In the genomic region with DNA sequence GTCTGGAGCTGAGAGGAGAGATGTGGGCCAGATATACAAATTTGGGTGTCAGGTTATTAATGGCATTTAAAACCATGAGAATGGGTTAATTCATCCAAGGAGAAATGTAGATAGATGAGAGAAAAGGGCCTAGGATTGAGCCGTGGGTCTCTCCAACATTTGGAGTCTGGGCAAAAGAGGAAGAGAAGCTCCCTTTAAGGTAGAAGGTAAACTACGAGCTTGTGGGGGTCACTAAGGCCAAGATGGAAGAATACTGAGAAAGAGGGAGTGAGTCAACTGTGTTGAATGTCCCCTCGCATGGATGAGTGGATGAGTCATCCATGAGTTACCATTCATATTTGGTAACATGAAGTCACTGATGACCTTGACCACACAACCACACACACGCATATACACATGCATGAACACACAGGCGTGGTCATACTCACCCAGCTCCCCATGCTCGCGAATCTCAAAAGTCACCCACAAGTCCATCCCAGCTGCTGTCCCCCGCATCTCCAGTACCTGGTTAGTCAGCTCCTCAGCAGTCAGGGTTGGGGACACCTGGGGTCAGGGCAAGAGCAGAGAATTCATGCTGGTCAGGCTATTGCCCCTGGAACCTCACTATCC, we compare ENCODE assay signal across 9 cellular contexts. TPM values are rescaled to one million over a fixed set of nuclear protein-coding genes. Genes with fewer than 3 reads are reported as not detected.
DNase-seq lines count a peak whose midpoint lies in the region; ATAC-seq, FAIRE-seq and TF ChIP-seq lines count a peak whose summit lies in the region.
"Had no signal": no experiment of that assay in that cellular context is flagged by ENCODE, and none has a peak within 500 bp of the region (broad histone marks: within the 10 kb centered on the region; RNA-seq: fewer than 3 reads in every experiment).

No MANE protein-coding gene starts in this region.

- TF ChIP-seq CTCF in SK-N-SH (IDR thresholded peaks at IDR 0.05) (no peak), HepG2 (CRISPR knock-in tag; IDR thresholded peaks at IDR 0.05) (no peak), spleen (IDR thresholded peaks at IDR 0.05 in 8 of 11, conservative IDR thresholded peaks at IDR 0.05 in 3 of 11) (no peak)

- H3K4me1 ChIP-seq in SK-N-SH (ENCODE audit: control insufficient read depth in 1 of 2, insufficient read depth in 2 of 2, low read depth in 1 of 2, low read length in 1 of 2), result peaks cover 0 to 8% of the 10 kb centered on the region in 2 experiments; a peak in 2 of 4 replicates
- H3K4me1 ChIP-seq in HepG2 (ENCODE audit: insufficient read depth, low read length), result no peaks in the 10 kb centered on the region
- no peaks in the 10 kb centered on the region for H3K4me1 ChIP-seq in CD4-positive, alpha-beta memory T cell (ENCODE audit: insufficient read depth, low read length)
- no peaks in the 10 kb centered on the region for H3K4me1 ChIP-seq in spleen

- H3K4me3 ChIP-seq in SK-N-SH (ENCODE audit: low read depth in 2 of 2, low read length in 1 of 2) (no peak overlapping the region), HepG2 (replicated peaks in 1 of 3; ENCODE audit: insufficient read depth in 1 of 3, low read depth in 2 of 3, low read length in 3 of 3) (no peak overlapping the region), spleen (no peak overlapping the region)
- H3K4me3 ChIP-seq in CD4-positive, alpha-beta memory T cell (ENCODE audit: low read length in 2 of 2), result no peak overlapping the region

- no peaks in the 10 kb centered on the region for H3K9me3 ChIP-seq in SK-N-SH
- no peaks in the 10 kb centered on the region for H3K9me3 ChIP-seq in HepG2 (ENCODE audit: low read length)
- H3K9me3 ChIP-seq in CD4-positive, alpha-beta memory T cell (ENCODE audit: control insufficient read depth in 1 of 2, low read length in 2 of 2), result no peaks in the 10 kb centered on the region
- no peaks in the 10 kb centered on the region for H3K9me3 ChIP-seq in spleen

- in situ Hi-C loops in HepG2 (cut with HindIII; ENCODE audit: extremely low pct_ligation_motif_present, low pct_unique_long_range_greater_than_20kb), result no loop called here

- no TSS peak for BruUV-seq in HepG2 (replicated peaks; lab: Mats Ljungman, UMichigan)

- ATAC-seq in HG02623 (IDR thresholded peaks at IDR 0.05; ENCODE audit: unreplicated experiment) (peak; percentile 69), HepG2 (no peak)

- CTCF ChIA-PET in SK-N-SH (lab: Yijun Ruan, JAX) (interaction anchor here (1.1 to 2.7 kb wide), 5 partner anchors 9 to 311 kb away, joined by 3 to 17 read pairs (median 8); partner anchors contain the start of gene DIAPH1), HepG2 (lab: Yijun Ruan, JAX; ENCODE audit: low intra/inter-chr PET ratio, low total read pairs) (no interaction called here)
- CTCF ChIA-PET in CD4-positive, alpha-beta memory T cell (lab: Charles Lee; ENCODE audit: partially characterized antibody), result interaction anchor here (0.9 to 1.8 kb wide), 3 partner anchors 66 to 222 kb away, joined by 3 to 4 read pairs (median 3); no protein-coding TSS in a partner anchor

- H3K4me1 Mint-ChIP-seq in CD4-positive, alpha-beta memory T cell, result peaks cover 0 to 2% (median 1%) of the 10 kb centered on the region in 4 donors

- no peak overlapping the region for H3K9ac ChIP-seq in SK-N-SH
- no peak overlapping the region for H3K9ac ChIP-seq in HepG2 (ENCODE audit: insufficient read depth, low read depth, low read length)

- intact Hi-C loops in HepG2 (cut with micrococcal nuclease; ENCODE audit: unreplicated experiment) (no loop called here), spleen (cut with DNase I; ENCODE audit: low total_unique reads) (no loop called here), cardiac septum (cut with DNase I) (no loop called here)
- intact Hi-C loops in CD4-positive, alpha-beta memory T cell (cut with micrococcal nuclease), result no loop called here

- H3K27me3 Mint-ChIP-seq in CD4-positive, alpha-beta memory T cell, result no peaks in the 10 kb centered on the region

- H3K36me3 ChIP-seq in SK-N-SH (replicated peaks in 1 of 2; ENCODE audit: control insufficient read depth in 1 of 2, insufficient read depth in 2 of 2, low read length in 1 of 2) (peaks cover 20 to 59% of the 10 kb centered on the region in 2 experiments), HepG2 (replicated peaks in 1 of 2; ENCODE audit: control insufficient read depth in 1 of 2, insufficient read depth in 2 of 2, low read length in 2 of 2) (no peaks in the 10 kb centered on the region), spleen (peaks cover 0 to 87% (median 8%) of the 10 kb centered on the region in 6 donors)
- H3K36me3 ChIP-seq in CD4-positive, alpha-beta memory T cell (ENCODE audit: insufficient read depth, low read length), result no peaks in the 10 kb centered on the region

- no peak overlapping the region for H3K4me3 Mint-ChIP-seq in CD4-positive, alpha-beta memory T cell

- 71% methylated on average over 8 of the region's 8 CpGs for WGBS in SK-N-SH (ENCODE audit: low lambda C conversion rate)
- 34% methylated on average over 6 of the region's 8 CpGs for whole genome bisulfite sequencing in HepG2 (ENCODE audit: low lambda C conversion rate)
- WGBS in spleen, 5 donors, result 71 to 84% (median 75%) methylated on average over 8 of the region's 8 CpGs

- no peaks in the 10 kb centered on the region for H3K9me3 Mint-ChIP-seq in CD4-positive, alpha-beta memory T cell

- H2AFZ ChIP-seq in SK-N-SH (ENCODE audit: low read depth), result no peak overlapping the region
- H2AFZ ChIP-seq in HepG2 (ENCODE audit: low read length), result no peak overlapping the region

- TF ChIP-seq RAD21 in SK-N-SH (IDR thresholded peaks at IDR 0.05; ENCODE audit: low read length) (no peak), HepG2 (CRISPR knock-in tag; IDR thresholded peaks at IDR 0.05) (no peak)

- no peaks in the 10 kb centered on the region for H3K27me3 ChIP-seq in SK-N-SH (ENCODE audit: insufficient read depth)
- H3K27me3 ChIP-seq in HepG2 (ENCODE audit: control insufficient read depth in 1 of 2, insufficient read depth in 2 of 2, low read length in 2 of 2), result peaks cover 5 to 13% of the 10 kb centered on the region in 2 experiments; a peak in 3 of 5 replicates
- H3K27me3 ChIP-seq in CD4-positive, alpha-beta memory T cell (ENCODE audit: insufficient read depth, low read length), result no peaks in the 10 kb centered on the region
- no peaks in the 10 kb centered on the region for H3K27me3 ChIP-seq in spleen (replicated peaks in 1 of 7)

- H4K20me1 ChIP-seq in SK-N-SH (ENCODE audit: insufficient read depth), result no peaks in the 10 kb centered on the region
- no peaks in the 10 kb centered on the region for H4K20me1 ChIP-seq in HepG2 (ENCODE audit: insufficient read depth, low read length)

- DNase-seq in GM12892 (ENCODE audit: insufficient read length), result no peak
- DNase-seq in SK-N-SH, result no peak
- DNase-seq in HepG2 (ENCODE audit: low spot score), result peak; percentile 65
- DNase-seq in CD4-positive, alpha-beta memory T cell, result no peak
- DNase-seq in NCI-H2227 treated with DMSO at 0.1 percent for 48 hours (lab: John Stamatoyannopoulos, UW), result no peak
- no peak for DNase-seq in spleen
- DNase-seq in cardiac septum (ENCODE audit: low spot score), result no peak
- DNase-seq: stimulated activated CD4-positive, alpha-beta T cell treated with anti-CD3 and anti-CD28 coated beads, Interleukin-12 subunit alpha, Interleukin-12 subunit beta, amount 100 ng/mL, for 4 hours had no signal

- no peak for TF ChIP-seq EP300 in SK-N-SH (IDR thresholded peaks at IDR 0.05; ENCODE audit: borderline replicate concordance in 1 of 2, low read depth in 1 of 2, low read length in 1 of 2)
- peak in 1 of 2 experiments; percentile 25; a peak in 1 of 4 replicates for TF ChIP-seq EP300 in HepG2 (IDR thresholded peaks at IDR 0.05; ENCODE audit: low read depth in 2 of 2, low read length in 2 of 2)
- TF ChIP-seq EP300 in HepG2 (CRISPR knock-in tag; IDR thresholded peaks at IDR 0.05; ENCODE audit: borderline replicate concordance), result no peak

- H3K9me2 ChIP-seq in SK-N-SH, result no peaks in the 10 kb centered on the region

- H3K79me2 ChIP-seq in SK-N-SH (ENCODE audit: insufficient read depth) (no peaks in the 10 kb centered on the region), HepG2 (ENCODE audit: insufficient read depth, low read length) (no peaks in the 10 kb centered on the region)

- H3K4me2 ChIP-seq in SK-N-SH, result no peak overlapping the region
- H3K4me2 ChIP-seq in HepG2 (ENCODE audit: low read depth, low read length), result no peak overlapping the region

- POLR2A ChIA-PET in SK-N-SH (lab: Yijun Ruan, JAX), result interaction anchor here (1.7 to 2.5 kb wide), 2 partner anchors 18 to 22 kb away, joined by 3 to 9 read pairs; partner anchors contain the start of genes HDAC3 and RELL2
- POLR2A ChIA-PET in HepG2 (lab: Yijun Ruan, JAX), result interaction anchor here (1.0 to 1.2 kb wide), 3 partner anchors 16 to 66 kb away, joined by 3 to 9 read pairs (median 5); partner anchors contain the start of genes HDAC3 and RELL2
- POLR2A ChIA-PET in CD4-positive, alpha-beta memory T cell (lab: Charles Lee; ENCODE audit: partially characterized antibody), result no interaction called here

- H3K27ac Mint-ChIP-seq in CD4-positive, alpha-beta memory T cell, result no peak overlapping the region

- H3K27ac ChIP-seq in SK-N-SH (ENCODE audit: low read depth in 2 of 2, low read length in 1 of 2), result peak overlapping the region in 1 of 2 experiments; percentile 48; a peak in 2 of 4 replicates
- no peak overlapping the region for H3K27ac ChIP-seq in HepG2 (ENCODE audit: extremely low read length, insufficient read depth, low read length)
- no peak overlapping the region for H3K27ac ChIP-seq in CD4-positive, alpha-beta memory T cell (ENCODE audit: low read depth, low read length)
- no peak overlapping the region for H3K27ac ChIP-seq in spleen

- no peak for TF ChIP-seq POLR2A in GM12892 (IDR thresholded peaks at IDR 0.05; ENCODE audit: low read depth, low read length)
- no peak for TF ChIP-seq POLR2A in HepG2 (IDR thresholded peaks at IDR 0.05; ENCODE audit: insufficient read depth in 1 of 2, low read depth in 2 of 2, low read length in 2 of 2)
- TF ChIP-seq POLR2A in spleen (IDR thresholded peaks at IDR 0.05), result no peak

- FAIRE-seq in GM12892 (lab: Jason Lieb, UNC) (peak; percentile 58), HepG2 (lab: Jason Lieb, UNC) (no peak)

- H3K36me3 Mint-ChIP-seq in CD4-positive, alpha-beta memory T cell, result peaks cover 0 to 13% of the 10 kb centered on the region in 2 donors

- H3F3A ChIP-seq in SK-N-SH (replicated peaks; ENCODE audit: insufficient read depth), result no peaks in the 10 kb centered on the region

RNA-seq across cellular contexts. Expression of gene FCHSD1, which starts 6.8 kb away (rescaled TPM):
- 18.6 TPM for polyA plus RNA-seq in GM12892 (2012; ENCODE audit: missing spikeins)
- polyA plus RNA-seq in SK-N-SH (2012; rRNA removed) (49.2 and 58.3 TPM in 2 replicates), HepG2 (2011; rRNA removed) (15.4 and 20.7 TPM in 2 replicates), spleen (10 to 100 TPM; 20.4 to 37.6 (median 35.0) TPM)
- polyA plus RNA-seq in SK-N-SH (2012; cell fraction: cytosol; rRNA removed), result 8.9 and 12.7 TPM in 2 replicates
- polyA plus RNA-seq in SK-N-SH (2012; cell fraction: nucleus; rRNA removed), result 382 and 466 TPM in 2 replicates
- total RNA-seq in HepG2 (2016; rRNA removed; fragmentation: Illumina TruSeq; extraction: Trizol) (3.6 and 5.5 TPM in 2 replicates), spleen (10 to 100 TPM; 34.9 to 67.3 (median 47.9) TPM), cardiac septum (4.1 TPM)
- total RNA-seq in HepG2 (2016; cell fraction: cytosol; rRNA removed; fragmentation: Illumina TruSeq; extraction: Trizol; ENCODE audit: low read depth), result 1.8 and 2.5 TPM in 2 replicates
- 3.8 and 9.1 TPM in 2 replicates for total RNA-seq in HepG2 (2016; cell fraction: insoluble cytoplasmic fraction; rRNA removed; fragmentation: Illumina TruSeq; extraction: Trizol)
- 1.0 and 1.4 TPM in 2 replicates for total RNA-seq in HepG2 (2016; cell fraction: membrane; rRNA removed; fragmentation: Illumina TruSeq; extraction: Trizol)
- total RNA-seq in HepG2 (2016; cell fraction: nucleus; rRNA removed; fragmentation: Illumina TruSeq; extraction: Trizol), result 11.4 and 14.4 TPM in 2 replicates
- polyA plus RNA-seq in HepG2 (2011; cell fraction: cytosol; rRNA removed), result 5.5 and 7.5 TPM in 2 replicates
- polyA plus RNA-seq in HepG2 (2011; cell fraction: nucleus; rRNA removed), result 160 and 175 TPM in 2 replicates
- 10.0 and 11.9 TPM in 2 replicates for polyA plus RNA-seq in HepG2 (2012)
- 0.36 and 0.44 TPM in 2 replicates for polyA plus RNA-seq in HepG2 (2016; cell fraction: cytosol; fragmentation: Illumina TruSeq; extraction: Trizol; ENCODE audit: low read depth)
- polyA plus RNA-seq in HepG2 (2016; cell fraction: insoluble cytoplasmic fraction; fragmentation: Illumina TruSeq; extraction: Trizol; ENCODE audit: low read depth), result 2.3 and 3.2 TPM in 2 replicates
- polyA plus RNA-seq in HepG2 (2016; cell fraction: membrane; fragmentation: Illumina TruSeq; extraction: Trizol; ENCODE audit: low read depth), result 0.33 and 0.88 TPM in 2 replicates
- polyA plus RNA-seq in HepG2 (2016; cell fraction: nucleus; fragmentation: Illumina TruSeq; extraction: Trizol; ENCODE audit: insufficient read depth, low read depth), result 29.0 and 35.7 TPM in 2 replicates
- 7.2 and 9.9 TPM in 2 replicates for polyA minus RNA-seq in HepG2 (2011; rRNA and poly(A)+ RNA removed; ENCODE audit: low replicate concordance)
- polyA minus RNA-seq in HepG2 (2011; cell fraction: cytosol; rRNA and poly(A)+ RNA removed), result 4.6 and 5.0 TPM in 2 replicates
- 29.2 and 32.2 TPM in 2 replicates for polyA minus RNA-seq in HepG2 (2011; cell fraction: nucleus; rRNA and poly(A)+ RNA removed)
- total RNA-seq in CD4-positive, alpha-beta memory T cell, result 100 to 1,000 TPM; 106 to 110 TPM
- 1 to 10 TPM; 7.1 to 9.9 TPM for polyA plus RNA-seq in CD4-positive, alpha-beta memory T cell

RNA-seq across cellular contexts. Expression of gene RELL2, which starts 21.2 kb away (rescaled TPM):
- 3.8 TPM for polyA plus RNA-seq in GM12892 (2012; ENCODE audit: missing spikeins)
- polyA plus RNA-seq in SK-N-SH (2012; rRNA removed) (15.6 and 16.1 TPM in 2 replicates), HepG2 (2011; rRNA removed) (6.4 and 9.9 TPM in 2 replicates), spleen (10 to 100 TPM; 13.7 to 26.2 (median 25.1) TPM)
- 8.0 and 12.2 TPM in 2 replicates for polyA plus RNA-seq in SK-N-SH (2012; cell fraction: cytosol; rRNA removed)
- polyA plus RNA-seq in SK-N-SH (2012; cell fraction: nucleus; rRNA removed), result 46.7 and 59.2 TPM in 2 replicates
- total RNA-seq in HepG2 (2016; rRNA removed; fragmentation: Illumina TruSeq; extraction: Trizol) (5.2 and 8.3 TPM in 2 replicates), spleen (10 to 100 TPM in 3 of 7 donors, 1 to 10 TPM in 4; 8.7 to 12.8 (median 9.9) TPM), cardiac septum (0.70 TPM)
- total RNA-seq in HepG2 (2016; cell fraction: cytosol; rRNA removed; fragmentation: Illumina TruSeq; extraction: Trizol; ENCODE audit: low read depth), result 4.3 and 4.9 TPM in 2 replicates
- total RNA-seq in HepG2 (2016; cell fraction: insoluble cytoplasmic fraction; rRNA removed; fragmentation: Illumina TruSeq; extraction: Trizol), result 5.4 and 6.7 TPM in 2 replicates
- 9.5 and 10.1 TPM in 2 replicates for total RNA-seq in HepG2 (2016; cell fraction: membrane; rRNA removed; fragmentation: Illumina TruSeq; extraction: Trizol)
- 6.6 and 7.9 TPM in 2 replicates for total RNA-seq in HepG2 (2016; cell fraction: nucleus; rRNA removed; fragmentation: Illumina TruSeq; extraction: Trizol)
- polyA plus RNA-seq in HepG2 (2011; cell fraction: cytosol; rRNA removed), result 6.7 and 9.8 TPM in 2 replicates
- 46.2 and 47.3 TPM in 2 replicates for polyA plus RNA-seq in HepG2 (2011; cell fraction: nucleus; rRNA removed)
- polyA plus RNA-seq in HepG2 (2012), result 2.0 and 3.6 TPM in 2 replicates
- polyA plus RNA-seq in HepG2 (2016; cell fraction: cytosol; fragmentation: Illumina TruSeq; extraction: Trizol; ENCODE audit: low read depth), result 5.7 and 6.7 TPM in 2 replicates
- polyA plus RNA-seq in HepG2 (2016; cell fraction: insoluble cytoplasmic fraction; fragmentation: Illumina TruSeq; extraction: Trizol; ENCODE audit: low read depth), result 5.5 and 6.8 TPM in 2 replicates
- 10.5 and 11.3 TPM in 2 replicates for polyA plus RNA-seq in HepG2 (2016; cell fraction: membrane; fragmentation: Illumina TruSeq; extraction: Trizol; ENCODE audit: low read depth)
- polyA plus RNA-seq in HepG2 (2016; cell fraction: nucleus; fragmentation: Illumina TruSeq; extraction: Trizol; ENCODE audit: insufficient read depth, low read depth), result 21.1 and 22.8 TPM in 2 replicates
- 0.84 and 5.2 TPM in 2 replicates for polyA minus RNA-seq in HepG2 (2011; rRNA and poly(A)+ RNA removed; ENCODE audit: low replicate concordance)
- polyA minus RNA-seq in HepG2 (2011; cell fraction: cytosol; rRNA and poly(A)+ RNA removed), result 1.8 and 2.8 TPM in 2 replicates
- polyA minus RNA-seq in HepG2 (2011; cell fraction: nucleus; rRNA and poly(A)+ RNA removed), result 7.8 and 10.2 TPM in 2 replicates
- 10 to 100 TPM; 20.4 to 21.3 TPM for total RNA-seq in CD4-positive, alpha-beta memory T cell
- 1 to 10 TPM; 3.0 to 5.4 TPM for polyA plus RNA-seq in CD4-positive, alpha-beta memory T cell

RNA-seq across cellular contexts. Expression of gene HDAC3, which starts 21.4 kb away (rescaled TPM):
- 79.2 TPM for polyA plus RNA-seq in GM12892 (2012; ENCODE audit: missing spikeins)
- polyA plus RNA-seq in SK-N-SH (2012; rRNA removed) (104 and 115 TPM in 2 replicates), HepG2 (2011; rRNA removed) (90.0 and 94.1 TPM in 2 replicates), spleen (100 to 1,000 TPM in 1 of 3 donors, 10 to 100 TPM in 2; 66.3 to 108 (median 89.3) TPM)
- polyA plus RNA-seq in SK-N-SH (2012; cell fraction: cytosol; rRNA removed), result 74.7 and 86.2 TPM in 2 replicates
- 171 and 231 TPM in 2 replicates for polyA plus RNA-seq in SK-N-SH (2012; cell fraction: nucleus; rRNA removed)
- total RNA-seq in HepG2 (2016; rRNA removed; fragmentation: Illumina TruSeq; extraction: Trizol) (83.9 and 84.0 TPM in 2 replicates), spleen (10 to 100 TPM; 51.1 to 71.3 (median 60.7) TPM), cardiac septum (34.1 TPM)
- 89.0 and 95.8 TPM in 2 replicates for total RNA-seq in HepG2 (2016; cell fraction: cytosol; rRNA removed; fragmentation: Illumina TruSeq; extraction: Trizol; ENCODE audit: low read depth)
- total RNA-seq in HepG2 (2016; cell fraction: insoluble cytoplasmic fraction; rRNA removed; fragmentation: Illumina TruSeq; extraction: Trizol), result 75.9 and 87.3 TPM in 2 replicates
- 136 and 149 TPM in 2 replicates for total RNA-seq in HepG2 (2016; cell fraction: membrane; rRNA removed; fragmentation: Illumina TruSeq; extraction: Trizol)
- total RNA-seq in HepG2 (2016; cell fraction: nucleus; rRNA removed; fragmentation: Illumina TruSeq; extraction: Trizol), result 60.2 and 60.8 TPM in 2 replicates
- 84.3 and 85.4 TPM in 2 replicates for polyA plus RNA-seq in HepG2 (2011; cell fraction: cytosol; rRNA removed)
- polyA plus RNA-seq in HepG2 (2011; cell fraction: nucleus; rRNA removed), result 161 and 166 TPM in 2 replicates
- 55.1 and 57.0 TPM in 2 replicates for polyA plus RNA-seq in HepG2 (2012)
- polyA plus RNA-seq in HepG2 (2016; cell fraction: cytosol; fragmentation: Illumina TruSeq; extraction: Trizol; ENCODE audit: low read depth), result 93.9 and 113 TPM in 2 replicates
- 80.8 and 88.3 TPM in 2 replicates for polyA plus RNA-seq in HepG2 (2016; cell fraction: insoluble cytoplasmic fraction; fragmentation: Illumina TruSeq; extraction: Trizol; ENCODE audit: low read depth)
- polyA plus RNA-seq in HepG2 (2016; cell fraction: membrane; fragmentation: Illumina TruSeq; extraction: Trizol; ENCODE audit: low read depth), result 128 and 150 TPM in 2 replicates
- 126 and 133 TPM in 2 replicates for polyA plus RNA-seq in HepG2 (2016; cell fraction: nucleus; fragmentation: Illumina TruSeq; extraction: Trizol; ENCODE audit: insufficient read depth, low read depth)
- polyA minus RNA-seq in HepG2 (2011; rRNA and poly(A)+ RNA removed; ENCODE audit: low replicate concordance), result 103 and 109 TPM in 2 replicates
- 38.4 TPM in 2 replicates for polyA minus RNA-seq in HepG2 (2011; cell fraction: cytosol; rRNA and poly(A)+ RNA removed)
- 73.1 TPM in 2 replicates for polyA minus RNA-seq in HepG2 (2011; cell fraction: nucleus; rRNA and poly(A)+ RNA removed)
- 10 to 100 TPM; 85.1 to 91.0 TPM for total RNA-seq in CD4-positive, alpha-beta memory T cell
- 100 to 1,000 TPM in 1 of 2 donors, 10 to 100 TPM in 1; 92.8 to 137 TPM for polyA plus RNA-seq in CD4-positive, alpha-beta memory T cell

RNA-seq across cellular contexts. Expression of gene ARAP3, which starts 24.0 kb away (rescaled TPM):
- polyA plus RNA-seq in GM12892 (2012; ENCODE audit: missing spikeins), result not detected
- 5.5 and 6.5 TPM in 2 replicates for polyA plus RNA-seq in SK-N-SH (2012; rRNA removed)
- polyA plus RNA-seq in SK-N-SH (2012; cell fraction: cytosol; rRNA removed), result 2.8 and 4.6 TPM in 2 replicates
- 31.5 and 41.8 TPM in 2 replicates for polyA plus RNA-seq in SK-N-SH (2012; cell fraction: nucleus; rRNA removed)
- 0.07 TPM in 1 of 2 replicates, not detected in the other for total RNA-seq in HepG2 (2016; rRNA removed; fragmentation: Illumina TruSeq; extraction: Trizol)
- total RNA-seq in HepG2 (2016; cell fraction: cytosol; rRNA removed; fragmentation: Illumina TruSeq; extraction: Trizol; ENCODE audit: low read depth), result not detected in 2 replicates
- total RNA-seq in HepG2 (2016; cell fraction: insoluble cytoplasmic fraction; rRNA removed; fragmentation: Illumina TruSeq; extraction: Trizol), result 0.04 and 0.10 TPM in 2 replicates
- 0.06 TPM in 1 of 2 replicates, not detected in the other for total RNA-seq in HepG2 (2016; cell fraction: membrane; rRNA removed; fragmentation: Illumina TruSeq; extraction: Trizol)
- total RNA-seq in HepG2 (2016; cell fraction: nucleus; rRNA removed; fragmentation: Illumina TruSeq; extraction: Trizol), result not detected in 2 replicates
- 0.20 and 0.25 TPM in 2 replicates for polyA plus RNA-seq in HepG2 (2011; rRNA removed)
- polyA plus RNA-seq in HepG2 (2011; cell fraction: cytosol; rRNA removed), result 0.08 and 0.15 TPM in 2 replicates
- polyA plus RNA-seq in HepG2 (2011; cell fraction: nucleus; rRNA removed), result 1.1 and 2.6 TPM in 2 replicates
- polyA plus RNA-seq in HepG2 (2012), result 0.17 TPM in 1 of 2 replicates, not detected in the other
- polyA plus RNA-seq in HepG2 (2016; cell fraction: cytosol; fragmentation: Illumina TruSeq; extraction: Trizol; ENCODE audit: low read depth), result not detected in 2 replicates
- polyA plus RNA-seq in HepG2 (2016; cell fraction: insoluble cytoplasmic fraction; fragmentation: Illumina TruSeq; extraction: Trizol; ENCODE audit: low read depth), result 0.05 TPM in 1 of 2 replicates, not detected in the other
- not detected in 2 replicates for polyA plus RNA-seq in HepG2 (2016; cell fraction: membrane; fragmentation: Illumina TruSeq; extraction: Trizol; ENCODE audit: low read depth)
- polyA plus RNA-seq in HepG2 (2016; cell fraction: nucleus; fragmentation: Illumina TruSeq; extraction: Trizol; ENCODE audit: insufficient read depth, low read depth), result 0.12 and 0.53 TPM in 2 replicates
- 0.64 and 8.2 TPM in 2 replicates for polyA minus RNA-seq in HepG2 (2011; rRNA and poly(A)+ RNA removed; ENCODE audit: low replicate concordance)
- 0.20 TPM in 1 of 2 replicates, not detected in the other for polyA minus RNA-seq in HepG2 (2011; cell fraction: cytosol; rRNA and poly(A)+ RNA removed)
- polyA minus RNA-seq in HepG2 (2011; cell fraction: nucleus; rRNA and poly(A)+ RNA removed), result 0.12 and 0.26 TPM in 2 replicates
- total RNA-seq in CD4-positive, alpha-beta memory T cell, result 10 to 100 TPM; 14.7 to 16.4 TPM
- under 1 TPM in 1 of 2 donors, not detected in 1; 0.73 TPM for polyA plus RNA-seq in CD4-positive, alpha-beta memory T cell
- 10 to 100 TPM; 11.9 to 31.2 (median 19.3) TPM for total RNA-seq in spleen
- 10 to 100 TPM in 2 of 3 donors, 1 to 10 TPM in 1; 4.0 to 14.6 (median 12.8) TPM for polyA plus RNA-seq in spleen
- 22.9 TPM for total RNA-seq in cardiac septum

RNA-seq across cellular contexts. Expression of gene DIAPH1, which starts 39.2 kb away (rescaled TPM):
- 67.3 TPM for polyA plus RNA-seq in GM12892 (2012; ENCODE audit: missing spikeins)
- polyA plus RNA-seq in SK-N-SH (2012; rRNA removed) (28.2 and 30.4 TPM in 2 replicates), HepG2 (2011; rRNA removed) (25.1 and 33.2 TPM in 2 replicates), spleen (10 to 100 TPM; 35.4 to 46.5 (median 35.8) TPM)
- polyA plus RNA-seq in SK-N-SH (2012; cell fraction: cytosol; rRNA removed), result 20.6 and 29.6 TPM in 2 replicates
- 75.5 and 79.2 TPM in 2 replicates for polyA plus RNA-seq in SK-N-SH (2012; cell fraction: nucleus; rRNA removed)
- total RNA-seq in HepG2 (2016; rRNA removed; fragmentation: Illumina TruSeq; extraction: Trizol) (28.5 and 33.9 TPM in 2 replicates), spleen (100 to 1,000 TPM in 3 of 7 donors, 10 to 100 TPM in 4; 72.5 to 123 (median 93.0) TPM), cardiac septum (77.7 TPM)
- 16.5 and 21.3 TPM in 2 replicates for total RNA-seq in HepG2 (2016; cell fraction: cytosol; rRNA removed; fragmentation: Illumina TruSeq; extraction: Trizol; ENCODE audit: low read depth)
- 24.1 and 31.9 TPM in 2 replicates for total RNA-seq in HepG2 (2016; cell fraction: insoluble cytoplasmic fraction; rRNA removed; fragmentation: Illumina TruSeq; extraction: Trizol)
- total RNA-seq in HepG2 (2016; cell fraction: membrane; rRNA removed; fragmentation: Illumina TruSeq; extraction: Trizol), result 20.9 and 21.2 TPM in 2 replicates
- 95.2 and 104 TPM in 2 replicates for total RNA-seq in HepG2 (2016; cell fraction: nucleus; rRNA removed; fragmentation: Illumina TruSeq; extraction: Trizol)
- polyA plus RNA-seq in HepG2 (2011; cell fraction: cytosol; rRNA removed), result 18.7 and 25.7 TPM in 2 replicates
- 126 and 140 TPM in 2 replicates for polyA plus RNA-seq in HepG2 (2011; cell fraction: nucleus; rRNA removed)
- polyA plus RNA-seq in HepG2 (2012), result 45.7 and 49.8 TPM in 2 replicates
- 5.1 and 6.3 TPM in 2 replicates for polyA plus RNA-seq in HepG2 (2016; cell fraction: cytosol; fragmentation: Illumina TruSeq; extraction: Trizol; ENCODE audit: low read depth)
- polyA plus RNA-seq in HepG2 (2016; cell fraction: insoluble cytoplasmic fraction; fragmentation: Illumina TruSeq; extraction: Trizol; ENCODE audit: low read depth), result 24.9 and 33.0 TPM in 2 replicates
- polyA plus RNA-seq in HepG2 (2016; cell fraction: membrane; fragmentation: Illumina TruSeq; extraction: Trizol; ENCODE audit: low read depth), result 7.9 and 10.1 TPM in 2 replicates
- 123 and 124 TPM in 2 replicates for polyA plus RNA-seq in HepG2 (2016; cell fraction: nucleus; fragmentation: Illumina TruSeq; extraction: Trizol; ENCODE audit: insufficient read depth, low read depth)
- 105 and 207 TPM in 2 replicates for polyA minus RNA-seq in HepG2 (2011; rRNA and poly(A)+ RNA removed; ENCODE audit: low replicate concordance)
- 30.1 and 34.9 TPM in 2 replicates for polyA minus RNA-seq in HepG2 (2011; cell fraction: cytosol; rRNA and poly(A)+ RNA removed)
- polyA minus RNA-seq in HepG2 (2011; cell fraction: nucleus; rRNA and poly(A)+ RNA removed), result 129 and 140 TPM in 2 replicates
- 100 to 1,000 TPM; 211 TPM for total RNA-seq in CD4-positive, alpha-beta memory T cell
- polyA plus RNA-seq in CD4-positive, alpha-beta memory T cell, result 100 to 1,000 TPM in 1 of 2 donors, 10 to 100 TPM in 1; 81.5 to 145 TPM
